In the genomic region with DNA sequence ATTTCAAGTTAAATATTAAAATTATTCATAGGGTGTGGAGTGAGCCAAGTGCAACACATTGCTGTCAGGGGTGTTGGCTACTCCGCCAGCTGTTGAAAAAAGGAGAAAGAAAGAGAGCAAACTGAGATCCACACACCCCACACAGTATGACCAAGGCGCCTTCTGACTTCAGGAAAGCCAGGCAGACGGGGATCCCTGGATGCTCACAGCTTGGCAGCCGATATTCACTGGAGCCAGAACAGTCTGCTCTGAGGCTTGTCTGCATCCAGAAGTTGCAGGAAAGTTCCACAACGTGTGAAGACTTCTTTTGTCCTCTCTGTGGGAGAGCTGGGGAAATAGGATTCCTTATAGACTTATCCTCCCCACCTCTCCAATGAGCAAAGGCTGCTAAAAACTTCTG, we compare ENCODE assay signal across 9 cellular contexts. TPM values are rescaled to one million over a fixed set of nuclear protein-coding genes. Genes with fewer than 3 reads are reported as not detected.
DNase-seq lines count a peak whose midpoint lies in the region; ATAC-seq and TF ChIP-seq lines count a peak whose summit lies in the region.
"Had no signal": no experiment of that assay in that cellular context is flagged by ENCODE, and none has a peak within 500 bp of the region (broad histone marks: within the 10 kb centered on the region; RNA-seq: fewer than 3 reads in every experiment).

No MANE protein-coding gene starts in this region.

- no peak for TF ChIP-seq POLR2A in body of pancreas (IDR thresholded peaks at IDR 0.05)

- no peak for TF ChIP-seq CTCF in body of pancreas (IDR thresholded peaks at IDR 0.05)
- no peak for TF ChIP-seq CTCF in glutamatergic neuron (IDR thresholded peaks at IDR 0.05; ENCODE audit: partially characterized antibody, unreplicated experiment)
- TF ChIP-seq CTCF in nephron (IDR thresholded peaks at IDR 0.05; ENCODE audit: unreplicated experiment in 3 of 3): no peak

- ATAC-seq in body of pancreas (no peak), GM18909 (IDR thresholded peaks at IDR 0.05; ENCODE audit: poor library complexity, unreplicated experiment) (no peak)

- DNase-seq in body of pancreas: no peak
- no peak for DNase-seq in glutamatergic neuron
- DNase-seq in NK-92 treated with Interleukin-12 subunit alpha and Interleukin-12 subunit beta, amount 100 ng/mL, for 24 hours (lab: John Stamatoyannopoulos, UW): no peak
- DNase-seq in activated CD8-positive, alpha-beta memory T cell treated with anti-CD3 and anti-CD28 coated beads, Interleukin-2, amount 50 U/mL, for 4 hours: no peak
- DNase-seq: NCI-H1694, T-helper 9 cell had no signal

- peaks cover 18% of the 10 kb centered on the region for H3K4me1 ChIP-seq in body of pancreas
- no peaks in the 10 kb centered on the region for H3K4me1 ChIP-seq in urinary bladder (ENCODE audit: insufficient read depth)

- H3K4me1 Mint-ChIP-seq in glutamatergic neuron (ENCODE audit: low read depth, unreplicated experiment) (peaks cover 34% of the 10 kb centered on the region), nephron (peaks cover 58% of the 10 kb centered on the region)

- intact Hi-C loops in body of pancreas (cut with DNase I): no loop called here

- no peak overlapping the region for H3K4me3 ChIP-seq in body of pancreas
- no peak overlapping the region for H3K4me3 ChIP-seq in urinary bladder (ENCODE audit: low read depth, low read length)

- H3K36me3 Mint-ChIP-seq in glutamatergic neuron (ENCODE audit: unreplicated experiment): peaks cover 5% of the 10 kb centered on the region
- H3K36me3 Mint-ChIP-seq in nephron (ENCODE audit: low read depth): no peaks in the 10 kb centered on the region

- H3K4me3 Mint-ChIP-seq in glutamatergic neuron (ENCODE audit: unreplicated experiment) (peak overlapping the region; percentile 77), nephron (peak overlapping the region; percentile 65 to 83 (median 79))

- H3K9me3 Mint-ChIP-seq in glutamatergic neuron (ENCODE audit: unreplicated experiment) (peaks cover 9% of the 10 kb centered on the region), nephron (peaks cover 4% of the 10 kb centered on the region)

- H3K27me3 Mint-ChIP-seq in glutamatergic neuron (ENCODE audit: unreplicated experiment) (peaks cover 14% of the 10 kb centered on the region), nephron (ENCODE audit: low read depth) (peaks cover 30% of the 10 kb centered on the region)

- H3K27ac Mint-ChIP-seq in glutamatergic neuron (ENCODE audit: unreplicated experiment): peak overlapping the region; percentile 88
- H3K27ac Mint-ChIP-seq in nephron: peak overlapping the region; percentile 89 to 100 (median 97)

- 21 to 34% methylated on average over 5 of the region's 5 CpGs for WGBS in body of pancreas, 2 donors
- 28% methylated on average over 5 of the region's 5 CpGs for WGBS in urinary bladder

- no peaks in the 10 kb centered on the region for H3K9me3 ChIP-seq in body of pancreas

- H3K27me3 ChIP-seq in body of pancreas: no peaks in the 10 kb centered on the region

- peak overlapping the region; percentile 46 to 82 (median 61) for H3K27ac ChIP-seq in body of pancreas
- H3K27ac ChIP-seq in urinary bladder (ENCODE audit: low read depth): peak overlapping the region; percentile 75

- H3K36me3 ChIP-seq in body of pancreas (replicated peaks in 1 of 2; ENCODE audit: insufficient read depth in 1 of 2, low read depth in 2 of 2) (no peaks in the 10 kb centered on the region), urinary bladder (ENCODE audit: insufficient read depth) (no peaks in the 10 kb centered on the region)

RNA-seq across cellular contexts. Expression of gene CHD9NB, which starts 9.2 kb away (rescaled TPM):
- total RNA-seq in body of pancreas (10 to 100 TPM in 1 of 2 donors, 1 to 10 TPM in 1; 3.1 to 12.5 TPM), glutamatergic neuron (ENCODE audit: unreplicated experiment) (1.8 TPM), urinary bladder (3.4 TPM)
- polyA plus RNA-seq in urinary bladder: 1.4 TPM

RNA-seq across cellular contexts. Expression of gene CHD9, which starts 11.3 kb away (rescaled TPM):
- total RNA-seq in body of pancreas: 10 to 100 TPM; 38.1 to 58.7 TPM
- total RNA-seq in glutamatergic neuron (ENCODE audit: unreplicated experiment): 120 TPM
- 221 TPM for total RNA-seq in urinary bladder
- 16.8 TPM for polyA plus RNA-seq in urinary bladder
